16 cellular contexts compared by ENCODE assay signal in the genomic region with DNA sequence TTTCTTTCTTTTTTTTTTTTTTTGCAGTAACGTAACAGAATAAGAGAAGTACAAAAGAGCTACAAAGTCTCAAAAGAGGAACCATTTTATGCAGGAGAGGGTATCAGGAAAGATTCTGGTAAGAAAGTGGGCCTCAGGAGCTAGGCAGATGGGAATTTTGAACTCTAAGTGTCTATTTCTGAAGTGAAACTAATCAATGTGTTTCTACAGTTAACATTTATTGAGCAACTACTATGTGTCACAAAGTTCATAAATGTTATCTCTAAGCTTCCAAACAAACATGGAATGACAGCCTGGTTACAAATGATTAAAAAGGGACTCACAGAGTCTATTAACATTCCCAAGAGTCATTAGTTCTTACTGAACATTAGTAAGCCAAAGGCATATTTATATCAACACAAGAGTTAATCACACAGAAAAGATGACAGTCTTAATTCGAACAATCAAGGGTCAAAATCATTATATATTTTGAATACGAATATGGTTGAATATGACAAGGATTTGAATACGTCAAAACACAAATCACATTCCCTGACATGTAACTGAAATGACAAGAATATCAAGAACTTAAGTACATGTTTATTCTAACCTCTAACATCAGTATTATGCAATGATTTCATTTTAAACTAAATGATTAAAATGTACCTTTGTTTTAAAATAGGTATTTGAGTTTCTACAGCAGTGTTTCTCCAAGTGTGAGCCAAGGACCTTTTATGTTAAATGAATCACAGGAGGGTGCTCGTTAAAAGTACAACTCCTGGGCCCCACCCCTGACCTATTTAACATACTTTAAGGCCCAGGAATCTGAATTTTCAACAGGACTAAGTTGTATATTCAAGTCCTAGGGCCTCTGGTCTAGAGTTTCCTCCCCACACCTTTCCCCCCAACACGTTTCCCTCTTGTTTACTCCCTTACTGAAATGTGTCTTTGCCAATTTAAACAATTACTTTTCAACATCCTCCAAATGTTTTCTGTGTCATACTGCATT.
A peak's percentile ranks its signal among the peaks of the same experiment; 100 is the strongest.
DNase-seq lines count a peak whose midpoint lies in the region; ATAC-seq, FAIRE-seq and TF ChIP-seq lines count a peak whose summit lies in the region.
"Had no signal": no experiment of that assay in that cellular context is flagged by ENCODE, and none has a peak within 500 bp of the region (broad histone marks: within the 10 kb centered on the region; RNA-seq: fewer than 3 reads in every experiment).

No MANE protein-coding gene starts in this region.

- 87% methylated on average over 6 of the region's 6 CpGs for WGBS in HepG2 (ENCODE audit: low lambda C conversion rate)

- no peaks in the 10 kb centered on the region for H4K20me1 ChIP-seq in HepG2 (ENCODE audit: insufficient read depth, low read length)

- H2AFZ ChIP-seq in HepG2 (ENCODE audit: low read length) = no peak overlapping the region

- in situ Hi-C loops in HepG2 (cut with HindIII; ENCODE audit: extremely low pct_ligation_motif_present, low pct_unique_long_range_greater_than_20kb) = no loop called here

- TF ChIP-seq EP300 in HepG2 (IDR thresholded peaks at IDR 0.05; ENCODE audit: low read depth in 2 of 2, low read length in 2 of 2) = peak in 1 of 2 experiments; percentile 54; a peak in 1 of 4 replicates
- no peak for TF ChIP-seq EP300 in HepG2 (CRISPR knock-in tag; IDR thresholded peaks at IDR 0.05; ENCODE audit: borderline replicate concordance)

- H3K4me1 Mint-ChIP-seq in activated T-helper 17 cell treated with anti-CD3 and anti-CD28 coated beads, Interleukin-2, amount 50 U/mL, for 72 hours = peaks cover 54% of the 10 kb centered on the region

- no TSS peak for BruUV-seq in HepG2 (replicated peaks; lab: Mats Ljungman, UMichigan)

- peaks cover 33% of the 10 kb centered on the region for H3K79me2 ChIP-seq in HepG2 (ENCODE audit: insufficient read depth, low read length)

- CTCF ChIA-PET in HepG2 (lab: Yijun Ruan, JAX; ENCODE audit: low intra/inter-chr PET ratio, low total read pairs) = no interaction called here

- H3K4me3 ChIP-seq in HL-60 (replicated peaks; ENCODE audit: insufficient read depth, low read length) (no peak overlapping the region), HepG2 (replicated peaks in 1 of 3; ENCODE audit: insufficient read depth in 1 of 3, low read depth in 2 of 3, low read length in 3 of 3) (no peak overlapping the region), H7 (ENCODE audit: insufficient read depth, low read depth, low read length) (no peak overlapping the region)
- H3K4me3 ChIP-seq: left ventricle myocardium inferior had no signal

- ATAC-seq in activated T-helper 17 cell treated with anti-CD3 and anti-CD28 coated beads, Interleukin-2, amount 50 U/mL, for 72 hours (replicated peaks) = no peak
- no peak for ATAC-seq in HepG2

- peaks cover 35% of the 10 kb centered on the region for H3K36me3 Mint-ChIP-seq in activated T-helper 17 cell treated with anti-CD3 and anti-CD28 coated beads, Interleukin-2, amount 50 U/mL, for 72 hours (ENCODE audit: low read depth)

- no peaks in the 10 kb centered on the region for H3K36me3 ChIP-seq in HepG2 (replicated peaks in 1 of 2; ENCODE audit: control insufficient read depth in 1 of 2, insufficient read depth in 2 of 2, low read length in 2 of 2)
- no peaks in the 10 kb centered on the region for H3K36me3 ChIP-seq in H7 (replicated peaks; ENCODE audit: control insufficient read depth, insufficient read depth, low read length)
- H3K36me3 ChIP-seq: left ventricle myocardium inferior had no signal

- TF ChIP-seq POLR2A in HepG2 (IDR thresholded peaks at IDR 0.05; ENCODE audit: insufficient read depth in 1 of 2, low read depth in 2 of 2, low read length in 2 of 2) = no peak

- no peaks in the 10 kb centered on the region for H3K27me3 ChIP-seq in HL-60 (ENCODE audit: insufficient read depth, poor library complexity, severe bottlenecking)
- H3K27me3 ChIP-seq in HepG2 (ENCODE audit: control insufficient read depth in 1 of 2, insufficient read depth in 2 of 2, low read length in 2 of 2) = no peaks in the 10 kb centered on the region
- no peaks in the 10 kb centered on the region for H3K27me3 ChIP-seq in H7 (ENCODE audit: control insufficient read depth, insufficient read depth, low read length)

- peaks cover 3% of the 10 kb centered on the region for H3K9me3 Mint-ChIP-seq in activated T-helper 17 cell treated with anti-CD3 and anti-CD28 coated beads, Interleukin-2, amount 50 U/mL, for 72 hours

- DNase-seq in AML-193 (lab: John Stamatoyannopoulos, UW) (peak; percentile 37 to 38), HL-60 (ENCODE audit: low read depth in 1 of 2, low spot score in 1 of 2) (peak in 1 of 2 experiments; percentile 41), HepG2 (ENCODE audit: low spot score) (peak; percentile 19), H7 (no peak), epidermal melanocyte (ENCODE audit: insufficient read length, low spot score) (no peak), DMS153 treated with DMSO at 0.1 percent for 48 hours (lab: John Stamatoyannopoulos, UW; ENCODE audit: unreplicated experiment) (no peak)
- no peak for DNase-seq in activated CD8-positive, alpha-beta memory T cell treated with anti-CD3 and anti-CD28 coated beads for 24 hours
- DNase-seq: activated CD4-positive, CD25-positive, alpha-beta regulatory T cell; dermis blood vessel endothelial cell; GDM1; left ventricle myocardium inferior; NCI-H1092; NCI-H446; SHP77; stimulated activated CD4-positive, alpha-beta T cell treated with anti-CD3 and anti-CD28 coated beads, Interleukin-12 subunit alpha, Interleukin-12 subunit beta, amount 100 ng/mL, for 4 hours had no signal

- peak overlapping the region; percentile 94 for H3K27ac Mint-ChIP-seq in activated T-helper 17 cell treated with anti-CD3 and anti-CD28 coated beads, Interleukin-2, amount 50 U/mL, for 72 hours

- H3K4me3 Mint-ChIP-seq in activated T-helper 17 cell treated with anti-CD3 and anti-CD28 coated beads, Interleukin-2, amount 50 U/mL, for 72 hours = peak overlapping the region; percentile 77

- H3K9me3 ChIP-seq in HepG2 (ENCODE audit: low read length) = no peaks in the 10 kb centered on the region
- H3K9me3 ChIP-seq: left ventricle myocardium inferior had no signal

- no peaks in the 10 kb centered on the region for H3K27me3 Mint-ChIP-seq in activated T-helper 17 cell treated with anti-CD3 and anti-CD28 coated beads, Interleukin-2, amount 50 U/mL, for 72 hours

- TF ChIP-seq CTCF in HL-60 (IDR thresholded peaks at IDR 0.05; ENCODE audit: insufficient read depth, low read length) (no peak), HepG2 (CRISPR knock-in tag; IDR thresholded peaks at IDR 0.05) (no peak)

- no peak for FAIRE-seq in HepG2 (lab: Jason Lieb, UNC)

- intact Hi-C loops in HepG2 (cut with micrococcal nuclease; ENCODE audit: unreplicated experiment) = no loop called here

- H3K27ac ChIP-seq in HL-60 (replicated peaks) (peak overlapping the region; percentile 37; the same call in 1 of the 2 replicates), HepG2 (ENCODE audit: extremely low read length, insufficient read depth, low read length) (peak overlapping the region; percentile 16)

- no peak for TF ChIP-seq RAD21 in HepG2 (CRISPR knock-in tag; IDR thresholded peaks at IDR 0.05)

- peaks cover 76% of the 10 kb centered on the region for H3K4me1 ChIP-seq in HepG2 (ENCODE audit: insufficient read depth, low read length)

- POLR2A ChIA-PET in HepG2 (lab: Yijun Ruan, JAX) = interaction anchor here (1.0 kb wide), 1 partner anchor 90 kb away, joined by 4 read pairs; a partner anchor contains a TSS

- no peak overlapping the region for H3K4me2 ChIP-seq in HepG2 (ENCODE audit: low read depth, low read length)

- no peak overlapping the region for H3K9ac ChIP-seq in HepG2 (ENCODE audit: insufficient read depth, low read depth, low read length)

TF ChIP-seq in HepG2, 621 proteins besides CTCF, POLR2A, EP300 and RAD21 (continues in another document):
- TF ChIP-seq, protein P1, sequence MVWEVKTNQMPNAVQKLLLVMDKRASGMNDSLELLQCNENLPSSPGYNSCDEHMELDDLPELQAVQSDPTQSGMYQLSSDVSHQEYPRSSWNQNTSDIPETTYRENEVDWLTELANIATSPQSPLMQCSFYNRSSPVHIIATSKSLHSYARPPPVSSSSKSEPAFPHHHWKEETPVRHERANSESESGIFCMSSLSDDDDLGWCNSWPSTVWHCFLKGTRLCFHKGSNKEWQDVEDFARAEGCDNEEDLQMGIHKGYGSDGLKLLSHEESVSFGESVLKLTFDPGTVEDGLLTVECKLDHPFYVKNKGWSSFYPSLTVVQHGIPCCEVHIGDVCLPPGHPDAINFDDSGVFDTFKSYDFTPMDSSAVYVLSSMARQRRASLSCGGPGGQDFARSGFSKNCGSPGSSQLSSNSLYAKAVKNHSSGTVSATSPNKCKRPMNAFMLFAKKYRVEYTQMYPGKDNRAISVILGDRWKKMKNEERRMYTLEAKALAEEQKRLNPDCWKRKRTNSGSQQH (CRISPR knock-in tag; IDR thresholded peaks at IDR 0.05; ENCODE audit: low read depth) = no peak
- TF ChIP-seq ZMYM3 (CRISPR knock-in tag; IDR thresholded peaks at IDR 0.05) (peak; percentile 21; the same call in 1 of the 2 replicates), ZNF790 (CRISPR knock-in tag; IDR thresholded peaks at IDR 0.05; ENCODE audit: borderline replicate concordance) (no peak), ZSCAN30 (CRISPR knock-in tag; IDR thresholded peaks at IDR 0.05) (no peak), NCOR1 (IDR thresholded peaks at IDR 0.05; ENCODE audit: borderline replicate concordance, low read length) (peak; percentile 19; the same call in 1 of the 2 replicates), CEBPB (IDR thresholded peaks at IDR 0.05; ENCODE audit: borderline replicate concordance, low read depth, low read length) (peak; percentile 50; the same call in 1 of the 2 replicates), MBNL3 (CRISPR knock-in tag; conservative IDR thresholded peaks at IDR 0.05) (no peak), SNAPC2 (CRISPR knock-in tag; IDR thresholded peaks at IDR 0.05) (no peak), CEBPG (CRISPR knock-in tag; IDR thresholded peaks at IDR 0.05) (peak; percentile 49), FOXA3 (CRISPR knock-in tag; IDR thresholded peaks at IDR 0.05) (0 out of 2 replicates have a peak, but pooled peaks have one; percentile 10), RCOR2 (CRISPR knock-in tag; IDR thresholded peaks at IDR 0.05) (0 out of 2 replicates have a peak, but pooled peaks have one; percentile 47)
- TF ChIP-seq, protein P2, sequence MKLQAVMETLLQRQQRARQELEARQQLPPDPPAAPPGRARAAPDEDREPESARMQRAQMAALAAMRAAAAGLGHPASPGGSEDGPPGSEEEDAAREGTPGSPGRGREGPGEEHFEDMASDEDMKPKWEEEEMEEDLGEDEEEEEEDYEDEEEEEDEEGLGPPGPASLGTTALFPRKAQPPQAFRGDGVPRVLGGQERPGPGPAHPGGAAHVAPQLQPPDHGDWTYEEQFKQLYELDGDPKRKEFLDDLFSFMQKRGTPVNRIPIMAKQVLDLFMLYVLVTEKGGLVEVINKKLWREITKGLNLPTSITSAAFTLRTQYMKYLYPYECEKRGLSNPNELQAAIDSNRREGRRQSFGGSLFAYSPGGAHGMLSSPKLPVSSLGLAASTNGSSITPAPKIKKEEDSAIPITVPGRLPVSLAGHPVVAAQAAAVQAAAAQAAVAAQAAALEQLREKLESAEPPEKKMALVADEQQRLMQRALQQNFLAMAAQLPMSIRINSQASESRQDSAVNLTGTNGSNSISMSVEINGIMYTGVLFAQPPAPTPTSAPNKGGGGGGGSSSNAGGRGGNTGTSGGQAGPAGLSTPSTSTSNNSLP (IDR thresholded peaks at IDR 0.05; ENCODE audit: low read depth, low read length) = peak; percentile 55; the same call in 1 of the 2 replicates

Comparison
In these comparisons a context has a peak if more than half of its experiments do, and no peak if none do; other contexts are left out.
1. DNase-seq: peak in AML-193 (2 of 2) and HepG2 (single experiment); none in H7 (single experiment), epidermal melanocyte (single experiment), activated CD8-positive, alpha-beta memory T cell treated with anti-CD3 and anti-CD28 coated beads for 24 hours (single experiment) and DMS153 treated with DMSO at 0.1 percent for 48 hours (single experiment).